Comparison of ENCODE assay signal across 8 cellular contexts in the genomic region with DNA sequence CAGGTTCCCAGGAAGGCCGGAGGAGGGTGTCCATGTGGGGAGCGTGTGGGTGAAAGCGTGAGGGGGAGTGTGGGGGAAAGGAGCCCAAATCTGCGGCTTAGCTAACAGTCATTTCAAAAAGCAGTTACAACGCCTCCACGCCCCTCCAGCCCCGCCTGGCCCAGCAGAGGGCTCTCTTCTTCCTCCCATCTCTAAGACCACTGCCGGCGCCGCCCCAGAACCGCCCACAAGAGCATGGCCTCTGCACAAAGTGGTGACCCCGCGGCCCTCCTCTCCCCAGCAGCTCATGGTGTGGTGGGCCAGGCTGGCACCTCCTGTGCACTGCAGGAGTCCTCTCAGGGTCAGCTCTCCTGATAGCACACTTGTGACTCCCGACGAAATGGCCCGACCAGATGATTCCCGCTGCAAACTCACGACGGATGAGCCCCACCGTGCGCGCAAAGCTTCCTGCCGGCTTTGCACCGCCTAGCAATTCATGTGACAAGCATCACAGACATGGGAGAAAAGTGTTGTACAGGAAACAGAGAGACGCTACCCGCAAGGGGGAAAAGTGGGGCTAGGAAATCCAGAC.
DNase-seq lines count a peak whose midpoint lies in the region; ATAC-seq and TF ChIP-seq lines count a peak whose summit lies in the region.

No MANE protein-coding gene starts in this region.

- H3K9me3 Mint-ChIP-seq in T-helper 1 cell treated with Interleukin-12 subunit alpha and Interleukin-12 subunit beta and Interleukin-4 antibody, amounts not matched to agents 30 μg/mL and 1 μg/mL, for 36 hours = peaks cover 8% of the 10 kb centered on the region

- TF ChIP-seq RAD21 in Ishikawa (IDR thresholded peaks at IDR 0.05; ENCODE audit: low read depth) = peak; percentile 40; the same call in 1 of the 2 replicates

- H3K4me3 Mint-ChIP-seq in T-helper 1 cell treated with Interleukin-12 subunit alpha and Interleukin-12 subunit beta and Interleukin-4 antibody, amounts not matched to agents 30 μg/mL and 1 μg/mL, for 36 hours = peak overlapping the region; percentile 81

- TF ChIP-seq EP300 in Ishikawa (IDR thresholded peaks at IDR 0.05; ENCODE audit: borderline replicate concordance) = no peak

- H3K4me1 Mint-ChIP-seq in T-helper 1 cell treated with Interleukin-12 subunit alpha and Interleukin-12 subunit beta and Interleukin-4 antibody, amounts not matched to agents 30 μg/mL and 1 μg/mL, for 36 hours (ENCODE audit: low read depth) = peaks cover 15% of the 10 kb centered on the region

- peak; percentile 84 for DNase-seq in EL
- peak in 54 of 58 donors; percentile 7 to 76 (median 53) for DNase-seq in anterior cingulate cortex (lab: John Stamatoyannopoulos, UW)
- peak; percentile 77 for DNase-seq in hepatic stellate cell (ENCODE audit: low spot score)
- peak; percentile 93 for DNase-seq in retina
- DNase-seq in SKM-1 treated with dmso at 0.1 percent for 144 hours (lab: John Stamatoyannopoulos, UW; ENCODE audit: unreplicated experiment) = no peak

- H3K36me3 Mint-ChIP-seq in T-helper 1 cell treated with Interleukin-12 subunit alpha and Interleukin-12 subunit beta and Interleukin-4 antibody, amounts not matched to agents 30 μg/mL and 1 μg/mL, for 36 hours (ENCODE audit: low read depth) = peaks cover 3% of the 10 kb centered on the region

- peak; percentile 99 for ATAC-seq in GM21619 (IDR thresholded peaks at IDR 0.05; ENCODE audit: unreplicated experiment)

- peak overlapping the region; percentile 81 for H3K27ac Mint-ChIP-seq in T-helper 1 cell treated with Interleukin-12 subunit alpha and Interleukin-12 subunit beta and Interleukin-4 antibody, amounts not matched to agents 30 μg/mL and 1 μg/mL, for 36 hours

- H3K27me3 Mint-ChIP-seq in T-helper 1 cell treated with Interleukin-12 subunit alpha and Interleukin-12 subunit beta and Interleukin-4 antibody, amounts not matched to agents 30 μg/mL and 1 μg/mL, for 36 hours (ENCODE audit: low read depth) = no peaks in the 10 kb centered on the region

TF ChIP-seq in Ishikawa, 13 proteins besides CTCF, POLR2A, EP300 and RAD21:
- TF ChIP-seq CEBPB (IDR thresholded peaks at IDR 0.05) (no peak), NFIC (IDR thresholded peaks at IDR 0.05) (no peak), FOXM1 (IDR thresholded peaks at IDR 0.05; ENCODE audit: borderline replicate concordance, low read depth) (no peak), TEAD4 (IDR thresholded peaks at IDR 0.05) (no peak), TAF1 (IDR thresholded peaks at IDR 0.05; ENCODE audit: low read depth) (no peak), YY1 (IDR thresholded peaks at IDR 0.05; ENCODE audit: low read depth) (no peak), CREB1 (IDR thresholded peaks at IDR 0.05; ENCODE audit: low read depth) (no peak), EGR1 (IDR thresholded peaks at IDR 0.05) (no peak), ZBTB7A (IDR thresholded peaks at IDR 0.05; ENCODE audit: low read depth) (no peak), TCF12 (IDR thresholded peaks at IDR 0.05; ENCODE audit: low read depth) (no peak)
- TF ChIP-seq, protein P1, sequence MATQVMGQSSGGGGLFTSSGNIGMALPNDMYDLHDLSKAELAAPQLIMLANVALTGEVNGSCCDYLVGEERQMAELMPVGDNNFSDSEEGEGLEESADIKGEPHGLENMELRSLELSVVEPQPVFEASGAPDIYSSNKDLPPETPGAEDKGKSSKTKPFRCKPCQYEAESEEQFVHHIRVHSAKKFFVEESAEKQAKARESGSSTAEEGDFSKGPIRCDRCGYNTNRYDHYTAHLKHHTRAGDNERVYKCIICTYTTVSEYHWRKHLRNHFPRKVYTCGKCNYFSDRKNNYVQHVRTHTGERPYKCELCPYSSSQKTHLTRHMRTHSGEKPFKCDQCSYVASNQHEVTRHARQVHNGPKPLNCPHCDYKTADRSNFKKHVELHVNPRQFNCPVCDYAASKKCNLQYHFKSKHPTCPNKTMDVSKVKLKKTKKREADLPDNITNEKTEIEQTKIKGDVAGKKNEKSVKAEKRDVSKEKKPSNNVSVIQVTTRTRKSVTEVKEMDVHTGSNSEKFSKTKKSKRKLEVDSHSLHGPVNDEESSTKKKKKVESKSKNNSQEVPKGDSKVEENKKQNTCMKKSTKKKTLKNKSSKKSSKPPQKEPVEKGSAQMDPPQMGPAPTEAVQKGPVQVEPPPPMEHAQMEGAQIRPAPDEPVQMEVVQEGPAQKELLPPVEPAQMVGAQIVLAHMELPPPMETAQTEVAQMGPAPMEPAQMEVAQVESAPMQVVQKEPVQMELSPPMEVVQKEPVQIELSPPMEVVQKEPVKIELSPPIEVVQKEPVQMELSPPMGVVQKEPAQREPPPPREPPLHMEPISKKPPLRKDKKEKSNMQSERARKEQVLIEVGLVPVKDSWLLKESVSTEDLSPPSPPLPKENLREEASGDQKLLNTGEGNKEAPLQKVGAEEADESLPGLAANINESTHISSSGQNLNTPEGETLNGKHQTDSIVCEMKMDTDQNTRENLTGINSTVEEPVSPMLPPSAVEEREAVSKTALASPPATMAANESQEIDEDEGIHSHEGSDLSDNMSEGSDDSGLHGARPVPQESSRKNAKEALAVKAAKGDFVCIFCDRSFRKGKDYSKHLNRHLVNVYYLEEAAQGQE (IDR thresholded peaks at IDR 0.05; ENCODE audit: low read depth) = no peak
- TF ChIP-seq, protein P2, sequence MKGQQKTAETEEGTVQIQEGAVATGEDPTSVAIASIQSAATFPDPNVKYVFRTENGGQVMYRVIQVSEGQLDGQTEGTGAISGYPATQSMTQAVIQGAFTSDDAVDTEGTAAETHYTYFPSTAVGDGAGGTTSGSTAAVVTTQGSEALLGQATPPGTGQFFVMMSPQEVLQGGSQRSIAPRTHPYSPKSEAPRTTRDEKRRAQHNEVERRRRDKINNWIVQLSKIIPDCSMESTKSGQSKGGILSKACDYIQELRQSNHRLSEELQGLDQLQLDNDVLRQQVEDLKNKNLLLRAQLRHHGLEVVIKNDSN (IDR thresholded peaks at IDR 0.05) = no peak
- TF ChIP-seq, protein P3, sequence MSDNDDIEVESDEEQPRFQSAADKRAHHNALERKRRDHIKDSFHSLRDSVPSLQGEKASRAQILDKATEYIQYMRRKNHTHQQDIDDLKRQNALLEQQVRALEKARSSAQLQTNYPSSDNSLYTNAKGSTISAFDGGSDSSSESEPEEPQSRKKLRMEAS (IDR thresholded peaks at IDR 0.05) = no peak
